ENCODE assay signal across 8 cellular contexts in the genomic region with DNA sequence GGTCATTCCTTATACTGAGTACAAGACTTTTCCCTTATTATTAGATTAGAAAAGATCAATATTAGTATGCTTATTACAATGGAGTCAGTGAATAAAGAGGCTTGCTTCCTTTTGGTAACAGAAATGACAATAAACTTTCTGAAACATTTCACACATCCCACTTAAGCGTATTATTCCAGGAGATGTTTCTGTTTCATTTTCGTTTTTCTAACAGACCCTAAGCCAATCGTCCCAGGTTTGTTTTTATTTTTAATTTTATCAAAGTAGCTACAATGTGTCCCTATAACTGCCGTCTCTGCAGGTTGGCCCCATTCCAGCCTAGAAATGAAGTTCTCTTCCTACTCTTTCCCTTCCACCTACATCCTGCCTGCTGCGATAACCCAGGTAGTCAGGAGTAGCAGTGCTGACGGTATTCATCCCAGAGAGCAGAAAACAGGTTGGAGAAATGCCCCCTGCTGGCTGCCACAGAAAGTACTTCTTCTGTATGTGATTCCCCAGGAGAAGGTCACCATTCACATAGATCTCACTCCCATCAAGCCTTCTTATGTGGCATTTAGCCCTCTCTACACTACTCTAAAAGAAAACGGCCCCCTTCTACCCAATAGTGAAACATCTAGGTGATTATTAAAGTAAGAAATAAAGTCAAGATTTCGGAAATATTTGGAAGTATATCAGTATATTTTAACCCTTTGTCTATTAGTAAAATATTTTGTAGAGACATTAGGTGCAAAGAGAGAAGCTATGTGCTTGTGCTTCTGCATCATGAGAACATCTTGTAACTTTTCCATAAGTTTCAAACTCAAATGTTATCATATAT.
DNase-seq lines count a peak whose midpoint lies in the region; ATAC-seq and TF ChIP-seq lines count a peak whose summit lies in the region.

No MANE protein-coding gene starts in this region.

- peak; percentile 87 for TF ChIP-seq CTCF in WI38 (IDR thresholded peaks at IDR 0.05; ENCODE audit: low read depth, low read length)
- TF ChIP-seq CTCF in cardiac fibroblast (IDR thresholded peaks at IDR 0.05; ENCODE audit: low read depth, low read length) = peak; percentile 81

- H3K4me3 ChIP-seq in WI38 (ENCODE audit: low read depth, low read length) = peak overlapping the region; percentile 64
- peak overlapping the region; percentile 41 to 50 for H3K4me3 ChIP-seq in cardiac fibroblast (replicated peaks in 1 of 2; ENCODE audit: low read depth in 2 of 2, low read length in 2 of 2)

- peak; percentile 95 for ATAC-seq in HG02763 (IDR thresholded peaks at IDR 0.05; ENCODE audit: unreplicated experiment)

- DNase-seq in DMS 273 (lab: John Stamatoyannopoulos, UW; ENCODE audit: unreplicated experiment) = peak; percentile 54
- DNase-seq in DMS 273 treated with DMSO at 0.1 percent for 48 hours (lab: John Stamatoyannopoulos, UW) = no peak
- peak; percentile 21 to 40 for DNase-seq in NCI-H187 (lab: John Stamatoyannopoulos, UW)
- peak; percentile 74 to 78 for DNase-seq in cardiac fibroblast (ENCODE audit: low read depth in 2 of 2)
- DNase-seq in kidney glomerular epithelial cell (lab: John Stamatoyannopoulos, UW) = peak; percentile 79
- peak; percentile 62 for DNase-seq in stimulated activated CD4-positive, alpha-beta T cell treated with anti-CD3 and anti-CD28 coated beads, Interleukin-1b, Interleukin-23, amount 100 ng/mL, for 48 hours
